Comparison of ENCODE assay signal across 8 cellular contexts in the genomic region with DNA sequence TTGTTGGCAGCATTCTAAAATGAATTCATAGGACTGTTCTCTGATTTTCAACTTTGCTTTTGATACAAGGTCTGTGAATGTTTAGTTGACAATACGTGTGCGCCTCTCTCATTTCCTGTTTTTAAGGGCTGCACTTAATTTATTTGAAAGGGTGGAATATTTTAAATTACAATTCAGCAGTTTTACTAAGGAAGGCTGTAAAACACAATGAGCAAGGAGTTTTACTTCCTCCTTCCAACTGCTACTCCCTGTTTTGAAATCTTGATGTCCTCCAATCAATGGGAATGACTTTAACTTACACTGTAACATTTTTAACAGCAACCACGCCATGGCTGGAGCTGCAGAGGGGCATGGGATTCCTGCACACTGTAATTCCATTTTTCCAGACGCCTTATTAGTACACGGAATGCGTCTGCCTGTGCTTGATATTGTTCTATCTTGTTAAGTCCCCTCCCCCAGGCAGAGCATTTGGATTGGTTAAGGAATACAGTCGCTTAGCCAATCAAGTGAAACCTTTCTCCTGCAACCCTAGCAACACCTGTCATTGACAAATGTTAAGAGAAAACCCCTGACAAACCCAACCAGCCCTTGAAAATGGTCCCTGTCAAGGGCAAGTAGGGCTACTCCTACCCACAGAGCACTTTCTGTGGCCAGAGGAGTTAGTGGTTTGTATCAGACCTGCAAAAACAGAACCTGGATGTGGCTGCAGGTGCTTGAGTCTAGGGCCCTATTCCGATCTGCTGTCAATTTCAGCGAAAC. TPM values are rescaled to one million over a fixed set of nuclear protein-coding genes. Genes with fewer than 3 reads are reported as not detected.
DNase-seq lines count a peak whose midpoint lies in the region; ATAC-seq and TF ChIP-seq lines count a peak whose summit lies in the region.

No MANE protein-coding gene starts in this region.

- H3K4me3 Mint-ChIP-seq in neural crest cell: peak overlapping the region; percentile 61
- H3K4me3 Mint-ChIP-seq in activated naive CD4-positive, alpha-beta T cell treated with anti-CD3 and anti-CD28 coated beads for 36 hours: no peak overlapping the region

- H3K9me3 Mint-ChIP-seq in neural crest cell: no peaks in the 10 kb centered on the region
- no peaks in the 10 kb centered on the region for H3K9me3 Mint-ChIP-seq in activated naive CD4-positive, alpha-beta T cell treated with anti-CD3 and anti-CD28 coated beads for 36 hours

- intact Hi-C loops in activated naive CD4-positive, alpha-beta T cell treated with anti-CD3 and anti-CD28 coated beads for 36 hours (cut with micrococcal nuclease): no loop called here

- H3K27ac Mint-ChIP-seq in neural crest cell (ENCODE audit: unreplicated experiment): peak overlapping the region; percentile 98
- H3K27ac Mint-ChIP-seq in activated naive CD4-positive, alpha-beta T cell treated with anti-CD3 and anti-CD28 coated beads for 36 hours: no peak overlapping the region

- DNase-seq in coronary artery (ENCODE audit: low spot score) (no peak), neural crest cell (ENCODE audit: low read depth, low spot score) (no peak), NCI-H1092 (lab: John Stamatoyannopoulos, UW) (no peak)
- DNase-seq in activated naive CD4-positive, alpha-beta T cell treated with anti-CD3 and anti-CD28 coated beads for 36 hours: no peak
- no peak for DNase-seq in activated CD8-positive, alpha-beta memory T cell treated with anti-CD3 and anti-CD28 coated beads, Interleukin-2, amount 50 U/mL, for 4 hours

- peak; percentile 61; the same call in 1 of the 2 replicates for TF ChIP-seq EP300 in Ishikawa (IDR thresholded peaks at IDR 0.05; ENCODE audit: borderline replicate concordance)

- no peaks in the 10 kb centered on the region for H3K36me3 Mint-ChIP-seq in neural crest cell (ENCODE audit: low read depth)
- H3K36me3 Mint-ChIP-seq in activated naive CD4-positive, alpha-beta T cell treated with anti-CD3 and anti-CD28 coated beads for 36 hours (ENCODE audit: low read depth): no peaks in the 10 kb centered on the region

- H3K4me1 Mint-ChIP-seq in neural crest cell: peaks cover 17% of the 10 kb centered on the region
- H3K4me1 Mint-ChIP-seq in activated naive CD4-positive, alpha-beta T cell treated with anti-CD3 and anti-CD28 coated beads for 36 hours (ENCODE audit: low read depth): peaks cover 9% of the 10 kb centered on the region

- TF ChIP-seq RAD21 in Ishikawa (IDR thresholded peaks at IDR 0.05; ENCODE audit: low read depth): no peak

- ATAC-seq in GM18502 (IDR thresholded peaks at IDR 0.05; ENCODE audit: poor library complexity, unreplicated experiment) (peak; percentile 99), GM21619 (IDR thresholded peaks at IDR 0.05; ENCODE audit: unreplicated experiment) (peak; percentile 99)

- H3K27me3 Mint-ChIP-seq in neural crest cell (ENCODE audit: low read depth): no peaks in the 10 kb centered on the region
- H3K27me3 Mint-ChIP-seq in activated naive CD4-positive, alpha-beta T cell treated with anti-CD3 and anti-CD28 coated beads for 36 hours (ENCODE audit: low read depth): peaks cover 3% of the 10 kb centered on the region

- TF ChIP-seq CTCF in coronary artery (IDR thresholded peaks at IDR 0.05) (no peak), neural crest cell (conservative IDR thresholded peaks at IDR 0.05) (no peak)

- H3K4me3 ChIP-seq in coronary artery: peak overlapping the region; percentile 12

- CTCF ChIA-PET in activated naive CD4-positive, alpha-beta T cell treated with anti-CD3 and anti-CD28 coated beads for 36 hours (lab: Charles Lee): no interaction called here

- H3K27ac ChIP-seq in coronary artery: peak overlapping the region in 1 of 2 donors; percentile 55

TF ChIP-seq in Ishikawa, 13 proteins besides CTCF, POLR2A, EP300 and RAD21:
- no peak for TF ChIP-seq FOXM1 (IDR thresholded peaks at IDR 0.05; ENCODE audit: borderline replicate concordance, low read depth)
- no peak for TF ChIP-seq CREB1 (IDR thresholded peaks at IDR 0.05; ENCODE audit: low read depth)
- TF ChIP-seq, protein P1, sequence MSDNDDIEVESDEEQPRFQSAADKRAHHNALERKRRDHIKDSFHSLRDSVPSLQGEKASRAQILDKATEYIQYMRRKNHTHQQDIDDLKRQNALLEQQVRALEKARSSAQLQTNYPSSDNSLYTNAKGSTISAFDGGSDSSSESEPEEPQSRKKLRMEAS (IDR thresholded peaks at IDR 0.05): peak; percentile 27; the same call in 1 of the 2 replicates
- no peak for TF ChIP-seq EGR1 (IDR thresholded peaks at IDR 0.05)
- peak; percentile 56; the same call in 1 of the 2 replicates for TF ChIP-seq TEAD4 (IDR thresholded peaks at IDR 0.05)
- TF ChIP-seq CEBPB (IDR thresholded peaks at IDR 0.05): no peak
- TF ChIP-seq ZBTB7A (IDR thresholded peaks at IDR 0.05; ENCODE audit: low read depth): no peak
- TF ChIP-seq YY1 (IDR thresholded peaks at IDR 0.05; ENCODE audit: low read depth): no peak
- TF ChIP-seq, protein P2, sequence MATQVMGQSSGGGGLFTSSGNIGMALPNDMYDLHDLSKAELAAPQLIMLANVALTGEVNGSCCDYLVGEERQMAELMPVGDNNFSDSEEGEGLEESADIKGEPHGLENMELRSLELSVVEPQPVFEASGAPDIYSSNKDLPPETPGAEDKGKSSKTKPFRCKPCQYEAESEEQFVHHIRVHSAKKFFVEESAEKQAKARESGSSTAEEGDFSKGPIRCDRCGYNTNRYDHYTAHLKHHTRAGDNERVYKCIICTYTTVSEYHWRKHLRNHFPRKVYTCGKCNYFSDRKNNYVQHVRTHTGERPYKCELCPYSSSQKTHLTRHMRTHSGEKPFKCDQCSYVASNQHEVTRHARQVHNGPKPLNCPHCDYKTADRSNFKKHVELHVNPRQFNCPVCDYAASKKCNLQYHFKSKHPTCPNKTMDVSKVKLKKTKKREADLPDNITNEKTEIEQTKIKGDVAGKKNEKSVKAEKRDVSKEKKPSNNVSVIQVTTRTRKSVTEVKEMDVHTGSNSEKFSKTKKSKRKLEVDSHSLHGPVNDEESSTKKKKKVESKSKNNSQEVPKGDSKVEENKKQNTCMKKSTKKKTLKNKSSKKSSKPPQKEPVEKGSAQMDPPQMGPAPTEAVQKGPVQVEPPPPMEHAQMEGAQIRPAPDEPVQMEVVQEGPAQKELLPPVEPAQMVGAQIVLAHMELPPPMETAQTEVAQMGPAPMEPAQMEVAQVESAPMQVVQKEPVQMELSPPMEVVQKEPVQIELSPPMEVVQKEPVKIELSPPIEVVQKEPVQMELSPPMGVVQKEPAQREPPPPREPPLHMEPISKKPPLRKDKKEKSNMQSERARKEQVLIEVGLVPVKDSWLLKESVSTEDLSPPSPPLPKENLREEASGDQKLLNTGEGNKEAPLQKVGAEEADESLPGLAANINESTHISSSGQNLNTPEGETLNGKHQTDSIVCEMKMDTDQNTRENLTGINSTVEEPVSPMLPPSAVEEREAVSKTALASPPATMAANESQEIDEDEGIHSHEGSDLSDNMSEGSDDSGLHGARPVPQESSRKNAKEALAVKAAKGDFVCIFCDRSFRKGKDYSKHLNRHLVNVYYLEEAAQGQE (IDR thresholded peaks at IDR 0.05; ENCODE audit: low read depth): no peak
- TF ChIP-seq, protein P3, sequence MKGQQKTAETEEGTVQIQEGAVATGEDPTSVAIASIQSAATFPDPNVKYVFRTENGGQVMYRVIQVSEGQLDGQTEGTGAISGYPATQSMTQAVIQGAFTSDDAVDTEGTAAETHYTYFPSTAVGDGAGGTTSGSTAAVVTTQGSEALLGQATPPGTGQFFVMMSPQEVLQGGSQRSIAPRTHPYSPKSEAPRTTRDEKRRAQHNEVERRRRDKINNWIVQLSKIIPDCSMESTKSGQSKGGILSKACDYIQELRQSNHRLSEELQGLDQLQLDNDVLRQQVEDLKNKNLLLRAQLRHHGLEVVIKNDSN (IDR thresholded peaks at IDR 0.05): no peak
- peak; percentile 36; the same call in 1 of the 2 replicates for TF ChIP-seq TCF12 (IDR thresholded peaks at IDR 0.05; ENCODE audit: low read depth)
- TF ChIP-seq NFIC (IDR thresholded peaks at IDR 0.05): no peak
- no peak; the same call in 1 of the 2 replicates for TF ChIP-seq TAF1 (IDR thresholded peaks at IDR 0.05; ENCODE audit: low read depth)

RNA-seq across cellular contexts. Expression of a gene that starts 12.5 kb away (rescaled TPM):
- total RNA-seq in neural crest cell: 33.8 and 34.3 TPM in 2 replicates
- total RNA-seq in activated naive CD4-positive, alpha-beta T cell treated with anti-CD3 and anti-CD28 coated beads for 36 hours: 1 to 10 TPM; 4.3 TPM
